Comparison of ENCODE assay signal across 15 cellular contexts in the genomic region with DNA sequence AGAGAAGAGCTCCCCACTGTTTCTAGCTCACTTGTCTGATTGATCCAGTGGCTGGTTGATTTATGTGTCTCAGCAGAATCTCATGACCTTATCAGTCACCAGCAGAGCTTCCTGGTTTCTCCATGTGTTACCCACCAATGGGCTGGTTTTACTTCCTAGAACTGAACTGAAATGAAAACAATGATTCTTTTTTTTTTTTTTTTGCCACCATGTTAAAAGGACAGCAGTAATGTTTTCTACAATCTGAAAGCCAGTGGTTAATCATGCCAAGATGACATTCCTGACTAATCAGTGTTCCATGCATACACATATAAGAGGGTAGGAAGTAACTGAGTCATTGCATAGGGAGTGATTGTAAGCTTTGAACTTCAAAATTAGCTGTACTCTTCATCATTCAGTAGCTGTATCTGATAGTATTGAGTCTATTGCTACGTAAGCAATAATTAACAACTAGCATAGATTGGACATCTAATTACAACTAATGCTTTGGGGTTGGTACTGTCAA.
DNase-seq lines count a peak whose midpoint lies in the region; ATAC-seq, FAIRE-seq and TF ChIP-seq lines count a peak whose summit lies in the region.
"Had no signal": no experiment of that assay in that cellular context is flagged by ENCODE, and none has a peak within 500 bp of the region (broad histone marks: within the 10 kb centered on the region; RNA-seq: fewer than 3 reads in every experiment).

No MANE protein-coding gene starts in this region.

- TF ChIP-seq POLR2A in H1 (IDR thresholded peaks at IDR 0.05; ENCODE audit: control extremely low read depth in 1 of 2, low read depth in 2 of 2, low read length in 2 of 2), result no peak

- TF ChIP-seq CTCF in H1 (IDR thresholded peaks at IDR 0.05; ENCODE audit: control extremely low read depth in 1 of 3, insufficient read depth in 1 of 3, low read depth in 1 of 3, low read length in 3 of 3) (no peak), mucosa of descending colon (IDR thresholded peaks at IDR 0.05) (no peak)

- intact Hi-C loops in mucosa of descending colon (cut with DNase I, micrococcal nuclease), result no loop called here

- no peak overlapping the region for H2AFZ ChIP-seq in H1 (ENCODE audit: low read length)

- no peak overlapping the region for H2AK5ac ChIP-seq in H1 (ENCODE audit: low read depth, low read length)

- WGBS in H1 (ENCODE audit: extremely low coverage in 1 of 2, insufficient coverage in 1 of 2, insufficient read length in 1 of 2, insufficient replicate concordance in 2 of 2, low coverage in 1 of 2, low lambda C conversion rate in 2 of 2, missing lambda C conversion rate in 1 of 2), 2 experiments, result 91% methylated on average over 1 of the region's 1 CpG; no CpG with 5 or more reads in 1 of the 2 experiments

- no peaks in the 10 kb centered on the region for H3K79me2 ChIP-seq in H1 (ENCODE audit: control insufficient read depth in 1 of 2, insufficient read depth in 2 of 2, low read length in 2 of 2)

- H3K23ac ChIP-seq in H1 (ENCODE audit: insufficient read length), result no peak overlapping the region

- H3K4ac ChIP-seq in H1 (replicated peaks; ENCODE audit: insufficient read length, low read depth, low read length), result no peak overlapping the region

- H4K5ac ChIP-seq in H1 (ENCODE audit: insufficient read length, low read depth, low read length), result no peak overlapping the region

- H3K9me3 ChIP-seq in H1 (ENCODE audit: insufficient read depth in 2 of 2, low read depth in 1 of 2, low read length in 1 of 2), result peaks cover 10% of the 10 kb centered on the region in 2 experiments; a peak in 3 of 4 replicates
- peaks cover 13% of the 10 kb centered on the region for H3K9me3 ChIP-seq in mucosa of descending colon
- H3K9me3 ChIP-seq: BE2C had no signal

- no peak overlapping the region for H4K91ac ChIP-seq in H1 (replicated peaks; ENCODE audit: insufficient read length, low read length)

- no peak overlapping the region for H3K56ac ChIP-seq in H1 (replicated peaks; ENCODE audit: insufficient read length, low read depth, low read length)

- no peaks in the 10 kb centered on the region for H3K36me3 ChIP-seq in H1 (ENCODE audit: control insufficient read depth in 2 of 4, insufficient read depth in 4 of 4, low read length in 3 of 4)
- H3K36me3 ChIP-seq in mucosa of descending colon (ENCODE audit: low read depth), result no peaks in the 10 kb centered on the region
- H3K36me3 ChIP-seq: BE2C had no signal

- CTCF ChIA-PET in H1 (lab: Charles Lee; ENCODE audit: partially characterized antibody), result interaction anchor here (0.6 to 1.0 kb wide), 4 partner anchors 88 to 183 kb away, joined by 3 to 4 read pairs (median 3); no protein-coding TSS in a partner anchor

- no peak overlapping the region for H2BK5ac ChIP-seq in H1 (ENCODE audit: low read depth, low read length)

- no peak for TF ChIP-seq EP300 in H1 (IDR thresholded peaks at IDR 0.05; ENCODE audit: borderline replicate concordance in 1 of 2, low read depth in 2 of 2, low read length in 2 of 2)

- H3K23me2 ChIP-seq in H1 (ENCODE audit: low read depth, low read length), result no peaks in the 10 kb centered on the region

- H3K9ac ChIP-seq in H1 (replicated peaks in 1 of 4; ENCODE audit: extremely low read depth in 1 of 4, low read depth in 3 of 4, low read length in 3 of 4), result no peak overlapping the region

- H3K14ac ChIP-seq in H1 (ENCODE audit: insufficient read length), result peak overlapping the region; percentile 16

- no peak for TF ChIP-seq RAD21 in H1 (IDR thresholded peaks at IDR 0.05 in 1 of 2, conservative IDR thresholded peaks at IDR 0.05 in 1 of 2; ENCODE audit: low read depth in 2 of 2, low read length in 2 of 2)

- no peak overlapping the region for H3K4me2 ChIP-seq in H1 (ENCODE audit: insufficient read depth in 1 of 2, low read depth in 2 of 2, low read length in 2 of 2)

- no peak overlapping the region for H2BK20ac ChIP-seq in H1 (ENCODE audit: low read length)

- no peak overlapping the region for H3K27ac ChIP-seq in H1 (ENCODE audit: low read depth, low read length)

- no peaks in the 10 kb centered on the region for H4K20me1 ChIP-seq in H1 (replicated peaks in 1 of 2; ENCODE audit: control insufficient read depth in 1 of 2, insufficient read depth in 2 of 2, low read length in 2 of 2)

- H3K18ac ChIP-seq in H1 (ENCODE audit: extremely low read depth, low read length), result no peak overlapping the region

- no peak overlapping the region for H2BK120ac ChIP-seq in H1 (replicated peaks; ENCODE audit: low read depth, low read length)

- POLR2A ChIA-PET in H1 (lab: Charles Lee; ENCODE audit: partially characterized antibody), result interaction anchor here (0.6 kb wide), 1 partner anchor 1164 kb away, joined by 3 read pairs; no protein-coding TSS in a partner anchor

- H3K4me1 ChIP-seq in H1 (replicated peaks in 1 of 4; ENCODE audit: control insufficient read depth in 3 of 4, insufficient read depth in 4 of 4, low read length in 3 of 4) (no peaks in the 10 kb centered on the region), mucosa of descending colon (ENCODE audit: low read depth) (no peaks in the 10 kb centered on the region)
- H3K4me1 ChIP-seq: BE2C had no signal

- H3K79me1 ChIP-seq in H1 (ENCODE audit: low read depth, low read length), result no peaks in the 10 kb centered on the region

- no peak for FAIRE-seq in H1 (lab: Jason Lieb, UNC)
- FAIRE-seq: islet of Langerhans had no signal

- no peak overlapping the region for H2BK12ac ChIP-seq in H1 (ENCODE audit: low read depth, low read length)

- no peak overlapping the region for H2BK15ac ChIP-seq in H1 (ENCODE audit: low read length)

- no peak overlapping the region for H4K8ac ChIP-seq in H1 (ENCODE audit: extremely low read depth, insufficient read depth, low read length)

- DNase-seq in ELR (ENCODE audit: low read depth) (peak; percentile 86), OCI-M1 (lab: John Stamatoyannopoulos, UW) (peak; percentile 95), H1 (ENCODE audit: low read depth in 1 of 2, low spot score in 2 of 2) (no peak), mucosa of descending colon (no peak), NCI-H69 (lab: John Stamatoyannopoulos, UW) (no peak), amygdala (lab: John Stamatoyannopoulos, UW) (no peak)
- DNase-seq: activated naive CD4-positive, alpha-beta T cell treated with anti-CD3 and anti-CD28 coated beads, Interleukin-2, amount 10 ng/mL, durations not matched to agents 7 days and 5 days; BE2C; NCI-H1105 treated with DMSO at 0.1 percent for 48 hours; NCI-H524; right cardiac atrium; stimulated activated naive CD4-positive, alpha-beta T cell treated with Interleukin-2 at 50 U/mL for 16 hours had no signal

- H3K4me3 ChIP-seq in H1 (ENCODE audit: extremely low read depth in 1 of 4, insufficient read depth in 2 of 4, low read depth in 3 of 4, low read length in 4 of 4), result no peak overlapping the region
- no peak overlapping the region for H3K4me3 ChIP-seq in mucosa of descending colon

- no peaks in the 10 kb centered on the region for H3K27me3 ChIP-seq in H1 (replicated peaks in 1 of 4; ENCODE audit: control insufficient read depth in 3 of 4, extremely low read depth in 1 of 4, insufficient read depth in 3 of 4, low read length in 3 of 4)
- H3K27me3 ChIP-seq: BE2C had no signal

- ATAC-seq in mucosa of descending colon, result peak; percentile 25
- ATAC-seq in HG02970 (IDR thresholded peaks at IDR 0.05; ENCODE audit: low FRiP score, unreplicated experiment), result no peak
- ATAC-seq in GM18858 (IDR thresholded peaks at IDR 0.05; ENCODE audit: unreplicated experiment), result no peak
- ATAC-seq: right cardiac atrium had no signal

TF ChIP-seq in H1, 55 proteins besides CTCF, POLR2A, EP300 and RAD21:
- no peak for TF ChIP-seq FOSL1 (IDR thresholded peaks at IDR 0.05; ENCODE audit: insufficient read depth, low read depth, low read length)
- TF ChIP-seq CEBPB (IDR thresholded peaks at IDR 0.05; ENCODE audit: low read depth, low read length), result no peak
- no peak for TF ChIP-seq KDM5A (IDR thresholded peaks at IDR 0.05; ENCODE audit: low read length)
- TF ChIP-seq RNF2 (IDR thresholded peaks at IDR 0.05; ENCODE audit: borderline replicate concordance, low read depth, low read length, missing control alignments, poor library complexity, severe bottlenecking), result no peak
- no peak for TF ChIP-seq HDAC2 (IDR thresholded peaks at IDR 0.05; ENCODE audit: borderline replicate concordance in 1 of 2, low read depth in 2 of 2, low read length in 2 of 2)
- TF ChIP-seq RXRA (IDR thresholded peaks at IDR 0.05; ENCODE audit: insufficient read depth, low read depth, low read length), result no peak
- no peak for TF ChIP-seq TAF7 (optimal IDR thresholded peaks at IDR 0.05; ENCODE audit: borderline replicate concordance, low read depth, low read length)
TF ChIP-seq in H1: peak in this region for 0.

Comparison
In these comparisons a context has a peak if more than half of its experiments do, and no peak if none do; other contexts are left out.
1. DNase-seq: peak in ELR (single experiment) and OCI-M1 (single experiment); none in H1 (0 of 2), mucosa of descending colon (0 of 3), NCI-H69 (single experiment) and amygdala (0 of 56).